In the genomic region with DNA sequence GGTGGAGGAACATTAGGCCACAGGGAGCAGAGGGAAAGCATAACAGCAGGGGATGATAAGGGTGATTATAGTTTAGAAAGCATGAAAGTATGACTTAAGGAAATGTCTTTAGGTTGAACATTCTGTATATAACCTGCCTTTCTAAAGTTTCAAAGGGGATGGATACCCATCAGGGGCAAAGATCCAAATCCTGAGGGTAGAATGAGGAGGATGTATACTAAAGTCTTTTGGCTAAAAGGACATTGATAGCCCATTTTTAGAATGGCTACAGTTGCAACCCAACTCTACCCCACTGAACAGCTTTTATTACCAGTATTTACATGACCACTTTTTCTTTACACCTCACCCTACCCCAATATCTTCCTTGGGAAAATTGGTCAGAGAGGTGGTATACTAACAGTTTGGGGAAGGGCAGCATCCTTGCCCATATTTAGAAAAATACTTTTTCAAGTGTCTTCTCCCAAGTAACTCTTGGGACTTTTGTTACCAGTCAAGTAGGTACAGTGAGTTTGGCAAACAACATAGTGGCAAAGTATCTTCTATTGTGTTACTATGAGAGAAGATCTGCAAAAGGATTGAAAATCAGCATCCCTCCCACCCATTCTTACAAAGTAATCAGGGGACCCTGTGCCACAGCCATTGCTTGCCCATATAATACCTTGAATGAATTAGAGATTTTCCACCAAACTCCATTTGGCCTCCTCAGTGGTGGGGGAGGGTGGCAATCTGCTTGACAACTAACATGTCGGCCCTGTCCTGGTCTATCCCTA, we compare ENCODE assay signal across 11 cellular contexts.
DNase-seq lines count a peak whose midpoint lies in the region; ATAC-seq and TF ChIP-seq lines count a peak whose summit lies in the region.
"Had no signal": no experiment of that assay in that cellular context is flagged by ENCODE, and none has a peak within 500 bp of the region (broad histone marks: within the 10 kb centered on the region; RNA-seq: fewer than 3 reads in every experiment).

No MANE protein-coding gene starts in this region.

- TF ChIP-seq POLR2A in erythroblast (IDR thresholded peaks at IDR 0.05; ENCODE audit: low read length): peak; percentile 75

- no peak overlapping the region for H3K4me3 ChIP-seq in RWPE2 (ENCODE audit: severe bottlenecking)

- H3K36me3 ChIP-seq in RWPE2 (ENCODE audit: low read depth): peaks cover 75% of the 10 kb centered on the region

- peaks cover 47% of the 10 kb centered on the region for H3K36me3 Mint-ChIP-seq in stimulated activated naive CD8-positive, alpha-beta T cell treated with anti-CD3 and anti-CD28 coated beads, Interleukin-15, Interleukin-2, amounts not matched to agents 100 ng/mL and 50 ng/mL, for 24 hours (ENCODE audit: low read depth)

- H3K4me1 ChIP-seq in RWPE2 (ENCODE audit: insufficient read depth, poor library complexity, severe bottlenecking): peaks cover 25% of the 10 kb centered on the region
- H3K4me1 ChIP-seq: BE2C had no signal

- no peaks in the 10 kb centered on the region for H3K27me3 Mint-ChIP-seq in stimulated activated naive CD8-positive, alpha-beta T cell treated with anti-CD3 and anti-CD28 coated beads, Interleukin-15, Interleukin-2, amounts not matched to agents 100 ng/mL and 50 ng/mL, for 24 hours
- H3K27me3 Mint-ChIP-seq: activated B cell treated with CpG ODN at 0.5 μM for 24 hours had no signal

- no peaks in the 10 kb centered on the region for H3K27me3 ChIP-seq in RWPE2 (ENCODE audit: insufficient read depth, poor library complexity, severe bottlenecking)

- peak overlapping the region; percentile 86 for H3K27ac ChIP-seq in RWPE2 (ENCODE audit: poor library complexity, severe bottlenecking)

- TF ChIP-seq CTCF in RWPE2 (IDR thresholded peaks at IDR 0.05; ENCODE audit: poor library complexity, severe bottlenecking): no peak

- peak overlapping the region; percentile 69 for H3K27ac Mint-ChIP-seq in stimulated activated naive CD8-positive, alpha-beta T cell treated with anti-CD3 and anti-CD28 coated beads, Interleukin-15, Interleukin-2, amounts not matched to agents 100 ng/mL and 50 ng/mL, for 24 hours
- H3K27ac Mint-ChIP-seq: activated B cell treated with CpG ODN at 0.5 μM for 24 hours had no signal

- H3K4me1 Mint-ChIP-seq in stimulated activated naive CD8-positive, alpha-beta T cell treated with anti-CD3 and anti-CD28 coated beads, Interleukin-15, Interleukin-2, amounts not matched to agents 100 ng/mL and 50 ng/mL, for 24 hours (ENCODE audit: low read depth): peaks cover 18% of the 10 kb centered on the region

- H3K9me3 ChIP-seq in RWPE2 (ENCODE audit: severe bottlenecking): no peaks in the 10 kb centered on the region
- H3K9me3 ChIP-seq: BE2C had no signal

- DNase-seq in activated effector memory CD4-positive, alpha-beta T cell treated with anti-CD3 and anti-CD28 coated beads, Interleukin-2, amount 50 U/mL, for 16 hours: peak; percentile 51
- no peak for DNase-seq in activated effector memory CD4-positive, alpha-beta T cell treated with Interleukin-2 at 50 U/mL for 16 hours
- no peak for DNase-seq in RWPE2 (ENCODE audit: low spot score)
- no peak for DNase-seq in erythroblast (lab: John Stamatoyannopoulos, UW)
- DNase-seq in NCI-H1092 (lab: John Stamatoyannopoulos, UW): no peak
- no peak for DNase-seq in NCI-H187 treated with DMSO at 0.1 percent for 48 hours (lab: John Stamatoyannopoulos, UW)
- DNase-seq: activated B cell treated with CpG ODN at 0.5 μM for 24 hours, GOT3 had no signal

- H3K4me3 Mint-ChIP-seq in stimulated activated naive CD8-positive, alpha-beta T cell treated with anti-CD3 and anti-CD28 coated beads, Interleukin-15, Interleukin-2, amounts not matched to agents 100 ng/mL and 50 ng/mL, for 24 hours: no peak overlapping the region
- H3K4me3 Mint-ChIP-seq: activated B cell treated with CpG ODN at 0.5 μM for 24 hours had no signal

- ATAC-seq in RWPE2 (ENCODE audit: low read depth) (no peak; the same call in 2 of the 3 replicates), HG02610 (IDR thresholded peaks at IDR 0.05; ENCODE audit: unreplicated experiment) (no peak)

- no peaks in the 10 kb centered on the region for H3K9me3 Mint-ChIP-seq in stimulated activated naive CD8-positive, alpha-beta T cell treated with anti-CD3 and anti-CD28 coated beads, Interleukin-15, Interleukin-2, amounts not matched to agents 100 ng/mL and 50 ng/mL, for 24 hours
- H3K9me3 Mint-ChIP-seq: activated B cell treated with CpG ODN at 0.5 μM for 24 hours had no signal
